Comparison of ENCODE assay signal across 9 cellular contexts in the genomic region with DNA sequence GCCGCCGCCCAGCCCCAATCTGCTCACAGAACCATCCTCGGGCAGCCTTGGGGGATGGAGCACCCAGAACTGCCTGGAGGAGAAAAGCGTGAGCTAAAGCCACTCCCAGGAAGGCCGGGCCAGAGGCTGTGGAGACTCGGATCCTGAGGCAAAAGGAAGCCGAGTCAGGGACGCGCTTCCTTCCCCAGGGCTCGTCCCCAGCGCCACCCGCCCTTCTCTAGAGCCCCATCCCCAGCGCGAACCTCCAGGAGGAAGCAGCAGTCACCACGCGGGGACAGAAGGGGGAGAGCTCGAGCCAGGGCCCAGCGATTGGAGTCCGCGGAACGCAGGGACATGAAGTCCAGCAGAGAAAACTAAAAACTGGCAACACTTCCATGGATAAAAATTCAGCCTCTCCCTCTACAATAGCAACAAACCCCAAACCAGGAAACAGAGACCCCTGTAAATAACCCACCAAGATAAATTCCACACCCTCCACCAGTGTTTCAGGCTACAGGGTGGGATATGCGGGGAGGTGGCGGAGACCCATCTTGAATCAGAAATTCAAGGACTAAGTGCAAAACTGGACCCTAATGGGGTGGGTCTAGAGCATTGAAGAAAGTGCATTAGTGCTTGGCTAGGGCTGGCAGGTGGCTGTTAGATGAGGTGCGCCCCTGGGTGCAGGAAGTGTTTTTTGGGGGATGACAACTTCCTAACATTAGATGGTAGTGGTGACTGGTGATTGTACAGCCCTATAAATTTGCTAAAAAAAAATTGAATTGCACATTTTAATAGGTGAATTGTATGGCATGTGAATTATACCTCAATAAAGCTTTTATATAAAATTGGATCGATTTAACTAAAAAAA.
A peak's percentile ranks its signal among the peaks of the same experiment; 100 is the strongest.
DNase-seq lines count a peak whose midpoint lies in the region; ATAC-seq, FAIRE-seq and TF ChIP-seq lines count a peak whose summit lies in the region.
"Had no signal": no experiment of that assay in that cellular context is flagged by ENCODE, and none has a peak within 500 bp of the region (broad histone marks: within the 10 kb centered on the region; RNA-seq: fewer than 3 reads in every experiment).

No MANE protein-coding gene starts in this region.

- CTCF ChIA-PET in activated naive CD4-positive, alpha-beta T cell treated with anti-CD3 and anti-CD28 coated beads for 36 hours (lab: Charles Lee): interaction anchor here (0.8 kb wide), 1 partner anchor 198 kb away, joined by 3 read pairs; no protein-coding TSS in a partner anchor

- peak; percentile 64 for TF ChIP-seq CTCF in RWPE2 (IDR thresholded peaks at IDR 0.05; ENCODE audit: poor library complexity, severe bottlenecking)
- peak; percentile 52 for TF ChIP-seq CTCF in colonic mucosa (IDR thresholded peaks at IDR 0.05)
- TF ChIP-seq CTCF in kidney (IDR thresholded peaks at IDR 0.05; ENCODE audit: borderline replicate concordance, extremely low read depth, insufficient read depth): peak; percentile 82

- H3K27ac ChIP-seq in RWPE2 (ENCODE audit: poor library complexity, severe bottlenecking) (no peak overlapping the region), colonic mucosa (no peak overlapping the region), kidney (ENCODE audit: low read depth in 2 of 2, low read length in 2 of 2) (peak overlapping the region in 1 of 2 donors; percentile 72)

- no peaks in the 10 kb centered on the region for H3K27me3 Mint-ChIP-seq in activated naive CD4-positive, alpha-beta T cell treated with anti-CD3 and anti-CD28 coated beads for 36 hours (ENCODE audit: low read depth)

- H3K9me3 Mint-ChIP-seq in activated naive CD4-positive, alpha-beta T cell treated with anti-CD3 and anti-CD28 coated beads for 36 hours: no peaks in the 10 kb centered on the region

- H3K36me3 ChIP-seq in RWPE2 (ENCODE audit: low read depth) (no peaks in the 10 kb centered on the region), colonic mucosa (no peaks in the 10 kb centered on the region), kidney (ENCODE audit: control insufficient read depth in 1 of 2, insufficient read depth in 2 of 2, low read length in 2 of 2) (no peaks in the 10 kb centered on the region)

- peaks cover 2% of the 10 kb centered on the region for H3K36me3 Mint-ChIP-seq in activated naive CD4-positive, alpha-beta T cell treated with anti-CD3 and anti-CD28 coated beads for 36 hours (ENCODE audit: low read depth)

- no peak for FAIRE-seq in kidney (lab: Jason Lieb, UNC)
- FAIRE-seq: colon had no signal

- no peak overlapping the region for H3K4me3 ChIP-seq in RWPE2 (ENCODE audit: severe bottlenecking)
- H3K4me3 ChIP-seq in colonic mucosa: no peak overlapping the region
- peak overlapping the region in 1 of 2 donors; percentile 37 for H3K4me3 ChIP-seq in kidney (ENCODE audit: low read length in 2 of 2)

- intact Hi-C loops in activated naive CD4-positive, alpha-beta T cell treated with anti-CD3 and anti-CD28 coated beads for 36 hours (cut with micrococcal nuclease): no loop called here
- intact Hi-C loops in colonic mucosa (cut with DNase I): no loop called here
- intact Hi-C loops in kidney (cut with DNase I): no loop called here

- no peaks in the 10 kb centered on the region for H3K9me3 ChIP-seq in RWPE2 (ENCODE audit: severe bottlenecking)
- no peaks in the 10 kb centered on the region for H3K9me3 ChIP-seq in colonic mucosa
- no peaks in the 10 kb centered on the region for H3K9me3 ChIP-seq in kidney (ENCODE audit: control insufficient read depth in 1 of 2, low read length in 2 of 2)

- no peak overlapping the region for H3K4me3 Mint-ChIP-seq in activated naive CD4-positive, alpha-beta T cell treated with anti-CD3 and anti-CD28 coated beads for 36 hours

- H3K27ac Mint-ChIP-seq in activated naive CD4-positive, alpha-beta T cell treated with anti-CD3 and anti-CD28 coated beads for 36 hours: no peak overlapping the region

- peak overlapping the region in 1 of 2 donors; percentile 35 for H3K9ac ChIP-seq in colonic mucosa (ENCODE audit: low read depth in 2 of 2, low read length in 2 of 2)
- H3K9ac ChIP-seq in kidney (ENCODE audit: low read length in 2 of 2): peak overlapping the region in 1 of 2 donors; percentile 46

- H3K4me1 Mint-ChIP-seq in activated naive CD4-positive, alpha-beta T cell treated with anti-CD3 and anti-CD28 coated beads for 36 hours (ENCODE audit: low read depth): peaks cover 6% of the 10 kb centered on the region

- ATAC-seq in RWPE2 (ENCODE audit: low read depth) (peak; percentile 82), HG03139 (IDR thresholded peaks at IDR 0.05; ENCODE audit: unreplicated experiment) (no peak), GM21367 (IDR thresholded peaks at IDR 0.05; ENCODE audit: unreplicated experiment) (no peak)

- H3K27me3 ChIP-seq in RWPE2 (ENCODE audit: insufficient read depth, poor library complexity, severe bottlenecking) (no peaks in the 10 kb centered on the region), colonic mucosa (no peaks in the 10 kb centered on the region)

- H3K4me1 ChIP-seq in RWPE2 (ENCODE audit: insufficient read depth, poor library complexity, severe bottlenecking) (no peaks in the 10 kb centered on the region), colonic mucosa (peaks cover 4% of the 10 kb centered on the region), kidney (ENCODE audit: control insufficient read depth in 1 of 2, insufficient read depth in 1 of 2, low read depth in 1 of 2, low read length in 2 of 2) (peaks cover 0 to 4% of the 10 kb centered on the region in 2 donors)

- peak; percentile 66 for DNase-seq in activated naive CD4-positive, alpha-beta T cell treated with anti-CD3 and anti-CD28 coated beads for 36 hours
- no peak for DNase-seq in activated naive CD4-positive, alpha-beta T cell treated with anti-CD3 and anti-CD28 coated beads, Interleukin-2, amount 50 U/mL, for 16 hours
- DNase-seq in RWPE2 (ENCODE audit: low spot score): peak; percentile 77
- DNase-seq in colonic mucosa: peak; percentile 68
- peak; percentile 94 for DNase-seq in kidney
- DNase-seq in stimulated activated CD4-positive, alpha-beta T cell treated with anti-CD3 and anti-CD28 coated beads, Interleukin-4, amount 100 ng/mL, for 1 hour: peak; percentile 20
